Comparison of ENCODE assay signal across 22 cellular contexts in the genomic region with DNA sequence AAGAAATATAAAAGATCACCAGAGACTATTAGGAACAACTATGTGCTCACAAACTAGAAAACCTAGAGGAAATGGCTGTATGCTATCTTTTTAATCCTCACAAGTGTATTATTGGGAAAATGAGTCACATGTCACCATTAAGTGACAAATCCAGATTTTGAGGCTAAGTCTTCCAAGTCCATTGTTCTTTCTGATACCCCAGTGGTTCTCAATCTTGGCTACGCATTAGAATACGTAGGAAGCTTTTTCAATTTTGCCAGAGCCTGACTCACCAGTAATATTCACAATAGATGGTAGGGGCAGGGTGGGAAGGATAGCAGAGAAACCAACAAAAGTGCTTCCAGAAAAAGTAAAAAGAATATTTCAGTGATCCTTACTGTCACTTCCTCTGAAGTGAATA.
"Had no signal": no experiment of that assay in that cellular context is flagged by ENCODE, and none has a peak within 500 bp of the region (broad histone marks: within the 10 kb centered on the region; RNA-seq: fewer than 3 reads in every experiment).

No MANE protein-coding gene starts in this region.

- H3K4me1 ChIP-seq: colonic mucosa, upper lobe of right lung had no signal

- ATAC-seq: left cardiac atrium, upper lobe of right lung had no signal

- H3K9me3 ChIP-seq: colonic mucosa, neutrophil, right atrium auricular region, tibial artery, upper lobe of right lung, vagina had no signal

- H3K36me3 ChIP-seq: colonic mucosa, left ventricle myocardium inferior, neutrophil, right atrium auricular region, suprapubic skin, tibial artery, upper lobe of right lung, vagina had no signal

- H3K4me3 ChIP-seq: colonic mucosa, hepatocyte, left ventricle myocardium inferior, lung, right atrium auricular region, suprapubic skin, tibial artery, upper lobe of right lung, vagina had no signal

- H3K27me3 ChIP-seq: colonic mucosa, hepatocyte, neutrophil, right atrium auricular region, suprapubic skin, tibial artery, upper lobe of right lung, vagina had no signal

- H3K27ac ChIP-seq: colonic mucosa, hepatocyte, left ventricle myocardium inferior, neutrophil, right atrium auricular region, suprapubic skin, tibial artery, upper lobe of right lung, vagina had no signal

- DNase-seq: colonic mucosa; effector CD4-positive, alpha-beta T cell; endodermal cell; foreskin fibroblast; head of caudate nucleus; kidney; left cardiac atrium; left ventricle myocardium inferior; mesendoderm; naive B cell; nephron progenitor cell; small intestine; stimulated activated CD4-positive, alpha-beta T cell treated with anti-CD3 and anti-CD28 coated beads, Interleukin-12 subunit alpha, Interleukin-12 subunit beta, amount 100 ng/mL, for 4 hours; stimulated activated naive CD4-positive, alpha-beta T cell treated with Interleukin-2 at 50 U/mL for 16 hours; tibial artery; upper lobe of right lung had no signal
